ENCODE assay signal across 8 cellular contexts in the genomic region with DNA sequence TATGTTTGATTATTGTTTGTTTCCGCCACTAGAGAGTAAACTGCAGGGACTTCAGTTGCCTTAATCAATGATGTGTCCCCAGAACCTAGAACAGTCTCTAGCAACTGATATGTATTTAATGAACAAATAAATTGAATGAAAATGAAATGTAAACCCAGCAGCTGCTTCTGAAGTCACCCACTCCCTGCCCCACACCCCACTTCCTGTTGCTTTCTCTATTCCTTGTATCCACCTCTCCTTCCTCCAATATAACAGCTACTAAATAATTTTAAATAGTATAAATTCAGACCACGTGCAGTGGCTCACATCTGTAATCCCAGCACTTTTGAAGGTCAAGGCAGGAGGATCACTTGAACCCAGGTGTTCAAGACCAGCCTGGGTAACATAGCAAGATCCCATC. TPM values are rescaled to one million over a fixed set of nuclear protein-coding genes. Genes with fewer than 3 reads are reported as not detected.
A peak's percentile ranks its signal among the peaks of the same experiment; 100 is the strongest.
DNase-seq lines count a peak whose midpoint lies in the region; ATAC-seq and TF ChIP-seq lines count a peak whose summit lies in the region.

No MANE protein-coding gene starts in this region.

- H3K4me1 ChIP-seq in lung (ENCODE audit: control insufficient read depth in 2 of 2, insufficient read depth in 2 of 2, low read length in 2 of 2): peaks cover 51 to 60% of the 10 kb centered on the region in 2 donors

- H3K27me3 ChIP-seq in lung (ENCODE audit: control insufficient read depth, insufficient read depth): no peaks in the 10 kb centered on the region

- peaks cover 91% of the 10 kb centered on the region for H3K36me3 Mint-ChIP-seq in activated T-cell treated with anti-CD3 and anti-CD28 coated beads, Interleukin-2, amount 50 U/mL, for 24 hours (ENCODE audit: low read depth)
- H3K36me3 Mint-ChIP-seq in activated naive CD8-positive, alpha-beta T cell treated with anti-CD3 and anti-CD28 coated beads for 36 hours: peaks cover 64% of the 10 kb centered on the region

- WGBS in lung, 2 donors: 53 to 60% methylated on average over 2 of the region's 2 CpGs

- no peaks in the 10 kb centered on the region for H3K9me3 ChIP-seq in lung (ENCODE audit: control insufficient read depth in 2 of 2, insufficient read depth in 1 of 2, low read length in 1 of 2)

- no peak for ATAC-seq in lung (ENCODE audit: insufficient read depth, low FRiP score)

- peaks cover 0 to 5% of the 10 kb centered on the region in 2 donors for H3K36me3 ChIP-seq in lung (ENCODE audit: control insufficient read depth in 2 of 2, insufficient read depth in 2 of 2, low read length in 2 of 2)

- no peak for TF ChIP-seq CTCF in lung (IDR thresholded peaks at IDR 0.05; ENCODE audit: control extremely low read depth, extremely low read depth)

- peaks cover 95% of the 10 kb centered on the region for H3K4me1 Mint-ChIP-seq in activated T-cell treated with anti-CD3 and anti-CD28 coated beads, Interleukin-2, amount 50 U/mL, for 24 hours (ENCODE audit: low read depth)
- H3K4me1 Mint-ChIP-seq in activated naive CD8-positive, alpha-beta T cell treated with anti-CD3 and anti-CD28 coated beads for 36 hours: peaks cover 90% of the 10 kb centered on the region

- H3K4me3 Mint-ChIP-seq in activated T-cell treated with anti-CD3 and anti-CD28 coated beads, Interleukin-2, amount 50 U/mL, for 24 hours: peak overlapping the region; percentile 74
- H3K4me3 Mint-ChIP-seq in activated naive CD8-positive, alpha-beta T cell treated with anti-CD3 and anti-CD28 coated beads for 36 hours: peak overlapping the region; percentile 75

- H3K9me3 Mint-ChIP-seq in activated T-cell treated with anti-CD3 and anti-CD28 coated beads, Interleukin-2, amount 50 U/mL, for 24 hours: no peaks in the 10 kb centered on the region
- no peaks in the 10 kb centered on the region for H3K9me3 Mint-ChIP-seq in activated naive CD8-positive, alpha-beta T cell treated with anti-CD3 and anti-CD28 coated beads for 36 hours

- H3K27me3 Mint-ChIP-seq in activated T-cell treated with anti-CD3 and anti-CD28 coated beads, Interleukin-2, amount 50 U/mL, for 24 hours: no peaks in the 10 kb centered on the region
- H3K27me3 Mint-ChIP-seq in activated naive CD8-positive, alpha-beta T cell treated with anti-CD3 and anti-CD28 coated beads for 36 hours: no peaks in the 10 kb centered on the region

- H3K27ac ChIP-seq in lung (ENCODE audit: low read depth in 1 of 2, low read length in 1 of 2) (peak overlapping the region; percentile 42 to 54), temporal lobe (ENCODE audit: low read depth, low read length) (peak overlapping the region; percentile 73)

- DNase-seq in activated T-cell treated with anti-CD3 and anti-CD28 coated beads, Interleukin-2, amount 50 U/mL, for 24 hours: no peak
- DNase-seq in activated T-cell treated with anti-CD3 and anti-CD28 coated beads, Interleukin-2, amount 50 U/mL, for 1 hour: no peak
- DNase-seq in activated naive CD8-positive, alpha-beta T cell treated with anti-CD3 and anti-CD28 coated beads for 36 hours: no peak
- no peak for DNase-seq in lung (ENCODE audit: low spot score)
- DNase-seq in kidney tubule cell (ENCODE audit: low spot score): no peak
- DNase-seq in ureter (ENCODE audit: low spot score): no peak
- no peak for DNase-seq in D341Med (ENCODE audit: low spot score)

- peak overlapping the region; percentile 98 for H3K27ac Mint-ChIP-seq in activated T-cell treated with anti-CD3 and anti-CD28 coated beads, Interleukin-2, amount 50 U/mL, for 24 hours
- peak overlapping the region; percentile 89 for H3K27ac Mint-ChIP-seq in activated naive CD8-positive, alpha-beta T cell treated with anti-CD3 and anti-CD28 coated beads for 36 hours

- H3K4me3 ChIP-seq in lung: no peak overlapping the region

RNA-seq across cellular contexts. Expression of a gene that starts 15.8 kb away (rescaled TPM):
- 100 to 1,000 TPM; 551 to 554 TPM for total RNA-seq in activated naive CD8-positive, alpha-beta T cell treated with anti-CD3 and anti-CD28 coated beads for 36 hours
- total RNA-seq in lung: 100 to 1,000 TPM; 398 to 667 TPM
- polyA plus RNA-seq in lung: 100 to 1,000 TPM; 184 to 266 TPM
- 31.0 TPM for total RNA-seq in temporal lobe
- total RNA-seq in ureter: 810 TPM

Comparison
In these comparisons a context has a peak if more than half of its experiments do, and no peak if none do; other contexts are left out.
1. RNA of a gene that starts 15.8 kb away (total RNA-seq): 810 TPM in ureter (single experiment), 398 to 667 TPM in lung and 551 to 554 TPM in activated naive CD8-positive, alpha-beta T cell treated with anti-CD3 and anti-CD28 coated beads for 36 hours; 31.0 TPM in temporal lobe (single experiment); every median in the first group is over 10 times any median in the second.